Comparison of ENCODE assay signal across 23 cellular contexts in the genomic region with DNA sequence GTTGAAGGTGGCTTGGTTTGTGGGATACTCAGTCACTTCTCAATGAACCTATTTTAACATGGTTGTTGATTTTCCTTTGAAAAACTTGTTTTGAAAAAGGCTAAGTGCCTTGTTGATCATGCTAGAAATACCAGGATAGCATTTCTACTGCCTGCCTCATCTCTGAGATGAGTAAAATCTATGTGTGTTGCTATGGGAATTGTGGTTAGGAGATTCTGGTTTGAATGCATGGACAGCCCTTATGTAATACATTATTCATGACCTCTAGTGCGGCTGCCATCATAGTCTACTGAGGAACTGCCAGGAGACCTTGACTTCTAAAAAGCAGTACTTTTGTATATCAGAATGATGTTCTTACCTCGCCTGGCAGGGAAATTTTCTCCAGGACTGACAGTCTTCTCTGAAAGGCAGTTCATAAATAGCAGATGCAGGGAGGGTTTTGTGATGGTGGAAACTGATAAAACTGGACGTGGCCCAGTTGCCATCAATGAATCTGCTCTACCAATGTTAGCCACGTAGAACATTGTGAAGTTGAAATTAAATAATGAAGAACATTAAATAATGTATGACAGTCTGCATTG.
A peak's percentile ranks its signal among the peaks of the same experiment; 100 is the strongest.
DNase-seq lines count a peak whose midpoint lies in the region; ATAC-seq, FAIRE-seq and TF ChIP-seq lines count a peak whose summit lies in the region.
"Had no signal": no experiment of that assay in that cellular context is flagged by ENCODE, and none has a peak within 500 bp of the region (broad histone marks: within the 10 kb centered on the region; RNA-seq: fewer than 3 reads in every experiment).

No MANE protein-coding gene starts in this region.

- H3K9ac ChIP-seq in GM12878 (ENCODE audit: control insufficient read depth, insufficient read depth, low read length), result no peak overlapping the region

- BruUV-seq in GM12878 (replicated peaks; lab: Mats Ljungman, UMichigan), result no TSS peak

- H2AFZ ChIP-seq in GM12878 (ENCODE audit: control insufficient read depth, low read depth, low read length), result no peak overlapping the region
- no peak overlapping the region for H2AFZ ChIP-seq in hepatocyte
- H2AFZ ChIP-seq: GM23338 had no signal

- DNase-seq in AG10803 (ENCODE audit: low read depth) (peak; percentile 1), HCEC 1CT (peak; percentile 18), GM12878 (ENCODE audit: low read depth, low spot score) (no peak), hepatocyte (ENCODE audit: low spot score) (no peak), UCSD-AML1 (lab: John Stamatoyannopoulos, UW; ENCODE audit: unreplicated experiment) (no peak), COLO829 (ENCODE audit: low spot score) (no peak)
- DNase-seq in activated CD4-positive, alpha-beta T cell treated with anti-CD3 and anti-CD28 coated beads for 48 hours, result no peak
- DNase-seq: activated CD4-positive, alpha-beta memory T cell treated with anti-CD3 and anti-CD28 coated beads for 36 hours; activated CD8-positive, alpha-beta memory T cell treated with anti-CD3 and anti-CD28 coated beads, Interleukin-2, amount 50 U/mL, for 48 hours; activated naive CD4-positive, alpha-beta T cell treated with anti-CD3 and anti-CD28 coated beads, Interleukin-2, amount 50 U/mL, for 16 hours; CD8-positive, alpha-beta T cell; dermis blood vessel endothelial cell; DMS153; kidney; lower lobe of right lung; naive thymus-derived CD8-positive, alpha-beta T cell; NCI-H1105 treated with DMSO at 0.1 percent for 48 hours; NCI-H2029; NCI-H774; tibial artery had no signal

- in situ Hi-C loops in GM12878 (cut with MboI), result no loop called here

- H4K20me1 ChIP-seq in GM12878 (ENCODE audit: control insufficient read depth, insufficient read depth), result no peaks in the 10 kb centered on the region
- H4K20me1 ChIP-seq in hepatocyte (ENCODE audit: insufficient read depth, poor library complexity, severe bottlenecking), result no peaks in the 10 kb centered on the region

- H3K4me3 ChIP-seq in AG10803 (ENCODE audit: low read length), result no peak overlapping the region
- no peak overlapping the region for H3K4me3 ChIP-seq in GM12878
- H3K4me3 ChIP-seq in hepatocyte, result no peak overlapping the region
- H3K4me3 ChIP-seq: A549, GM23338, lower lobe of right lung, tibial artery had no signal

- no peak overlapping the region for H3K27ac ChIP-seq in GM12878 (ENCODE audit: control insufficient read depth, insufficient read depth)
- H3K27ac ChIP-seq in hepatocyte, result no peak overlapping the region
- H3K27ac ChIP-seq: A549, lower lobe of right lung, tibial artery had no signal

- TF ChIP-seq CTCF in AG10803 (conservative IDR thresholded peaks at IDR 0.05; ENCODE audit: low read length) (no peak), GM12878 (IDR thresholded peaks at IDR 0.05 in 2 of 3, conservative IDR thresholded peaks at IDR 0.05 in 1 of 3; ENCODE audit: control insufficient read depth in 2 of 3, extremely low read depth in 1 of 3, insufficient read depth in 1 of 3, low read depth in 3 of 3, low read length in 3 of 3) (no peak), hepatocyte (IDR thresholded peaks at IDR 0.05; ENCODE audit: poor library complexity) (no peak)

- peak; percentile 31 for ATAC-seq in GM12878
- no peak for ATAC-seq in HG03565 (IDR thresholded peaks at IDR 0.05; ENCODE audit: unreplicated experiment)
- ATAC-seq: A549; CD8-positive, alpha-beta T cell; GM23338; lower lobe of right lung; naive thymus-derived CD8-positive, alpha-beta T cell had no signal

- FAIRE-seq in GM12878 (lab: Jason Lieb, UNC), result no peak
- FAIRE-seq: A549, kidney had no signal

- TF ChIP-seq POLR2A in GM12878 (IDR thresholded peaks at IDR 0.05; ENCODE audit: low read depth, low read length), result no peak

- RAD21 ChIA-PET in GM12878 (lab: Charles Lee; ENCODE audit: unreplicated experiment), result interaction anchor here (0.7 to 6.4 kb wide), 7 partner anchors 20 to 719 kb away, joined by 3 to 103 read pairs (median 9); no protein-coding TSS in a partner anchor

- POLR2A ChIA-PET in GM12878 (lab: Charles Lee), result interaction anchor here (0.8 to 2.3 kb wide), 3 partner anchors 8 to 42 kb away, joined by 3 to 13 read pairs (median 4); no protein-coding TSS in a partner anchor

- H3K9me2 ChIP-seq in hepatocyte (replicated peaks; ENCODE audit: insufficient read depth), result no peaks in the 10 kb centered on the region

- H3K79me2 ChIP-seq in GM12878 (ENCODE audit: control insufficient read depth, insufficient read depth, low read length) (no peaks in the 10 kb centered on the region), hepatocyte (no peaks in the 10 kb centered on the region)

- SMC1A ChIA-PET in GM12878 (lab: Charles Lee; ENCODE audit: uncharacterized antibody, unreplicated experiment), result interaction anchor here (0.6 to 7.6 kb wide), 9 partner anchors 11 to 130 kb away, joined by 3 to 160 read pairs (median 29); no protein-coding TSS in a partner anchor

- 10% methylated on average over 4 of the region's 4 CpGs for WGBS in GM12878 (ENCODE audit: insufficient coverage, insufficient replicate concordance, low lambda C conversion rate, missing lambda C conversion rate)
- WGBS in hepatocyte (ENCODE audit: low lambda C conversion rate, missing lambda C conversion rate), result 85% methylated on average over 4 of the region's 4 CpGs

- H3K4me2 ChIP-seq in GM12878 (ENCODE audit: control insufficient read depth, insufficient read depth), result no peak overlapping the region
- peak overlapping the region; percentile 78 for H3K4me2 ChIP-seq in hepatocyte
- H3K4me2 ChIP-seq: A549, GM23338 had no signal

- intact Hi-C loops in GM12878 (cut with micrococcal nuclease; ENCODE audit: unreplicated experiment), result loop anchor here (5.0 kb wide), 2 partner anchors 54 to 69 kb away; no protein-coding TSS in a partner anchor

- TF ChIP-seq EP300 in GM12878 (IDR thresholded peaks at IDR 0.05; ENCODE audit: borderline replicate concordance in 1 of 2, control insufficient read depth in 1 of 2, low read depth in 2 of 2, low read length in 2 of 2), result no peak

- H3K27me3 ChIP-seq in GM12878 (replicated peaks in 1 of 2; ENCODE audit: control insufficient read depth in 2 of 2, insufficient read depth in 2 of 2, low read length in 1 of 2), result no peaks in the 10 kb centered on the region
- no peaks in the 10 kb centered on the region for H3K27me3 ChIP-seq in hepatocyte
- H3K27me3 ChIP-seq: tibial artery had no signal

- no peaks in the 10 kb centered on the region for H3K4me1 ChIP-seq in GM12878 (ENCODE audit: control insufficient read depth, insufficient read depth, low read length)
- no peaks in the 10 kb centered on the region for H3K4me1 ChIP-seq in hepatocyte (ENCODE audit: insufficient read depth)
- H3K4me1 ChIP-seq: A549 had no signal

- H3K9me3 ChIP-seq in GM12878 (replicated peaks; ENCODE audit: control insufficient read depth, insufficient read depth, low read length) (no peaks in the 10 kb centered on the region), hepatocyte (ENCODE audit: low read depth) (no peaks in the 10 kb centered on the region)
- H3K9me3 ChIP-seq: A549, lower lobe of right lung, tibial artery had no signal

- CTCF ChIA-PET in GM12878 (lab: Yijun Ruan, JAX), result interaction anchor here (2.0 kb wide), 1 partner anchor 15 kb away, joined by 11 read pairs; no protein-coding TSS in a partner anchor

- H3K36me3 ChIP-seq in GM12878 (ENCODE audit: control insufficient read depth in 2 of 2, insufficient read depth in 2 of 2, low read length in 1 of 2), result no peaks in the 10 kb centered on the region
- H3K36me3 ChIP-seq in hepatocyte (replicated peaks; ENCODE audit: insufficient read depth, low read depth), result no peaks in the 10 kb centered on the region
- H3K36me3 ChIP-seq: lower lobe of right lung, tibial artery had no signal

- TF ChIP-seq RAD21 in GM12878 (IDR thresholded peaks at IDR 0.05; ENCODE audit: insufficient read depth, low read depth, low read length), result no peak

TF ChIP-seq in GM12878, 131 proteins besides CTCF, POLR2A, EP300 and RAD21 (continues in another document):
- TF ChIP-seq ATF7 (IDR thresholded peaks at IDR 0.05; ENCODE audit: low read depth) (peak; percentile 38; the same call in 1 of the 2 replicates), NR2F1 (conservative IDR thresholded peaks at IDR 0.05) (0 out of 2 replicates have a peak, but pooled peaks have one; percentile 30), IRF4 (IDR thresholded peaks at IDR 0.05; ENCODE audit: low read depth, low read length) (peak; percentile 25; the same call in 1 of the 2 replicates), NFYA (IDR thresholded peaks at IDR 0.05; ENCODE audit: borderline replicate concordance, low read depth, low read length) (no peak), IKZF1 (conservative IDR thresholded peaks at IDR 0.05) (peak; percentile 20; the same call in 1 of the 2 replicates), HDGF (IDR thresholded peaks at IDR 0.05) (no peak), TBL1XR1 (IDR thresholded peaks at IDR 0.05; ENCODE audit: low read depth, low read length) (no peak), SMARCA5 (IDR thresholded peaks at IDR 0.05) (no peak), NBN (IDR thresholded peaks at IDR 0.05) (peak; percentile 43; the same call in 1 of the 2 replicates)
- TF ChIP-seq, protein P1, sequence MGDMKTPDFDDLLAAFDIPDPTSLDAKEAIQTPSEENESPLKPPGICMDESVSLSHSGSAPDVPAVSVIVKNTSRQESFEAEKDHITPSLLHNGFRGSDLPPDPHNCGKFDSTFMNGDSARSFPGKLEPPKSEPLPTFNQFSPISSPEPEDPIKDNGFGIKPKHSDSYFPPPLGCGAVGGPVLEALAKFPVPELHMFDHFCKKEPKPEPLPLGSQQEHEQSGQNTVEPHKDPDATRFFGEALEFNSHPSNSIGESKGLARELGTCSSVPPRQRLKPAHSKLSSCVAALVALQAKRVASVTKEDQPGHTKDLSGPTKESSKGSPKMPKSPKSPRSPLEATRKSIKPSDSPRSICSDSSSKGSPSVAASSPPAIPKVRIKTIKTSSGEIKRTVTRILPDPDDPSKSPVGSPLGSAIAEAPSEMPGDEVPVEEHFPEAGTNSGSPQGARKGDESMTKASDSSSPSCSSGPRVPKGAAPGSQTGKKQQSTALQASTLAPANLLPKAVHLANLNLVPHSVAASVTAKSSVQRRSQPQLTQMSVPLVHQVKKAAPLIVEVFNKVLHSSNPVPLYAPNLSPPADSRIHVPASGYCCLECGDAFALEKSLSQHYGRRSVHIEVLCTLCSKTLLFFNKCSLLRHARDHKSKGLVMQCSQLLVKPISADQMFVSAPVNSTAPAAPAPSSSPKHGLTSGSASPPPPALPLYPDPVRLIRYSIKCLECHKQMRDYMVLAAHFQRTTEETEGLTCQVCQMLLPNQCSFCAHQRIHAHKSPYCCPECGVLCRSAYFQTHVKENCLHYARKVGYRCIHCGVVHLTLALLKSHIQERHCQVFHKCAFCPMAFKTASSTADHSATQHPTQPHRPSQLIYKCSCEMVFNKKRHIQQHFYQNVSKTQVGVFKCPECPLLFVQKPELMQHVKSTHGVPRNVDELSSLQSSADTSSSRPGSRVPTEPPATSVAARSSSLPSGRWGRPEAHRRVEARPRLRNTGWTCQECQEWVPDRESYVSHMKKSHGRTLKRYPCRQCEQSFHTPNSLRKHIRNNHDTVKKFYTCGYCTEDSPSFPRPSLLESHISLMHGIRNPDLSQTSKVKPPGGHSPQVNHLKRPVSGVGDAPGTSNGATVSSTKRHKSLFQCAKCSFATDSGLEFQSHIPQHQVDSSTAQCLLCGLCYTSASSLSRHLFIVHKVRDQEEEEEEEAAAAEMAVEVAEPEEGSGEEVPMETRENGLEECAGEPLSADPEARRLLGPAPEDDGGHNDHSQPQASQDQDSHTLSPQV (IDR thresholded peaks at IDR 0.05), result no peak

Comparison
In these comparisons a context has a peak if more than half of its experiments do, and no peak if none do; other contexts are left out.
1. DNase-seq: peak in AG10803 (single experiment) and HCEC 1CT (single experiment); none in GM12878 (single experiment), hepatocyte (single experiment), UCSD-AML1 (single experiment), COLO829 (single experiment) and activated CD4-positive, alpha-beta T cell treated with anti-CD3 and anti-CD28 coated beads for 48 hours (single experiment).